ENCODE assay signal across 17 cellular contexts in the genomic region with DNA sequence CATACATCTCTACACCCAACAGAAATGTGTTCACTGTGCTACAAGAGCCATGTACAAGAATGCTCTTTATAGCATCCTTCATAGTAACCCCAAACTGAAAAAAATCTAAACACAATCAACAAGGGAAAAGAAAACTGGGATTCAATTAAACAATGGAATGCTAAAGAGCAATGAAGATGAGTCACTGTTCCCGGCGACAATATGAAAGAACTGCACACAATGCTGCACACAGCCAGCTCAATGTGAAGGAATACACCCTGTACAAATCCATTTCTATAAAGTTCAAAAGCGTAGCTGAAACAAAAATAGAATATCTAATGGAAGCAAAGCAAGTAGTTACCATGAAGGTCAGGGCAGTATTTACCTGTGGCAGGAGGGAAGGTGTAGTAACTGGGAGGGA. TPM values are rescaled to one million over a fixed set of nuclear protein-coding genes. Genes with fewer than 3 reads are reported as not detected.
"Had no signal": no experiment of that assay in that cellular context is flagged by ENCODE, and none has a peak within 500 bp of the region (broad histone marks: within the 10 kb centered on the region; RNA-seq: fewer than 3 reads in every experiment).

No MANE protein-coding gene starts in this region.

RNA-seq across cellular contexts. Expression of a gene that starts 12.8 kb away (rescaled TPM):
- total RNA-seq: activated CD4-positive, alpha-beta memory T cell treated with anti-CD3 and anti-CD28 coated beads for 36 hours; activated CD4-positive, alpha-beta T cell treated with anti-CD3 and anti-CD28 coated beads for 36 hours; activated CD4-positive, alpha-beta T cell treated with anti-CD3 and anti-CD28 coated beads, Interleukin-2, amount 10 ng/mL, durations not matched to agents 24 days and 14 days; activated CD8-positive, alpha-beta memory T cell treated with anti-CD3 and anti-CD28 coated beads for 36 hours; activated CD8-positive, alpha-beta memory T cell treated with anti-CD3 and anti-CD28 coated beads, Interleukin-2, amount 10 ng/mL, durations not matched to agents 7 days and 5 days; activated CD8-positive, alpha-beta T cell treated with anti-CD3 and anti-CD28 coated beads, Interleukin-2, amount 10 ng/mL, durations not matched to agents 7 days and 5 days; activated naive CD4-positive, alpha-beta T cell treated with anti-CD3 and anti-CD28 coated beads for 36 hours; activated naive CD4-positive, alpha-beta T cell treated with anti-CD3 and anti-CD28 coated beads, Interleukin-2, amount 50 U/mL, for 72 hours; activated T-helper 1 cell treated with anti-CD3 and anti-CD28 coated beads, Interleukin-12 subunit alpha, Interleukin-12 subunit beta, Interleukin-2, Interleukin-4 antibody, amounts not matched to agents 30 ng/mL and 10 ng/mL and 1 ng/mL, durations not matched to agents 14 hours and 24 hours and 36 hours; activated T-helper 2 cell treated with anti-CD3 and anti-CD28 coated beads, Interferon-gamma antibody, Interleukin-2, Interleukin-4, amounts not matched to agents 10 μg/mL and 5 μg/mL and 100 μg/mL, durations not matched to agents 14 hours and 24 hours and 36 hours; body of pancreas; cardiac muscle cell; colonic mucosa; fibroblast of lung; fibroblast of villous mesenchyme; frontal cortex had no signal
- polyA plus RNA-seq: adipose tissue, cardiac muscle cell, fibroblast of lung had no signal
